In genomic region chr1:22053861-22054770, GRCh38 we compare ENCODE assay signal across 9 cellular contexts. TPM values are rescaled to one million over a fixed set of nuclear protein-coding genes. Genes with fewer than 3 reads are reported as not detected.
DNase-seq lines count a peak whose midpoint lies in the region; ATAC-seq and TF ChIP-seq lines count a peak whose summit lies in the region.
"Had no signal": no experiment of that assay in that cellular context is flagged by ENCODE, and none has a peak within 500 bp of the region (broad histone marks: within the 10 kb centered on the region; RNA-seq: fewer than 3 reads in every experiment).

No MANE protein-coding gene starts in this region.

- peaks cover 10% of the 10 kb centered on the region for H3K4me1 Mint-ChIP-seq in Calu3 (ENCODE audit: low read depth, unreplicated experiment)
- H3K4me1 Mint-ChIP-seq in neural progenitor cell = peaks cover 14% of the 10 kb centered on the region

- TF ChIP-seq CTCF in Calu3 (IDR thresholded peaks at IDR 0.05; ENCODE audit: unreplicated experiment) (no peak), neural progenitor cell (IDR thresholded peaks at IDR 0.05) (no peak)

- TSS peak; percentile 37 for BruUV-seq in Calu3 (replicated peaks; lab: Mats Ljungman, UMichigan)

- H3K4me3 ChIP-seq in duodenal mucosa (ENCODE audit: low read depth in 1 of 2, low read length in 2 of 2) (peak overlapping the region; percentile 84 to 92), neural progenitor cell (peak overlapping the region; percentile 71)

- no peak overlapping the region for H2AFZ ChIP-seq in neural progenitor cell (replicated peaks)

- ATAC-seq in HG03432 (IDR thresholded peaks at IDR 0.05; ENCODE audit: unreplicated experiment) (no peak), HG03565 (IDR thresholded peaks at IDR 0.05; ENCODE audit: unreplicated experiment) (no peak), GM19324 (IDR thresholded peaks at IDR 0.05; ENCODE audit: low FRiP score, unreplicated experiment) (no peak), GM18505 (IDR thresholded peaks at IDR 0.05; ENCODE audit: unreplicated experiment) (no peak)

- H3K27me3 ChIP-seq in duodenal mucosa (ENCODE audit: control insufficient read depth in 1 of 2, insufficient read depth in 2 of 2, low read length in 2 of 2) (no peaks in the 10 kb centered on the region), neural progenitor cell (no peaks in the 10 kb centered on the region)

- H3K9ac ChIP-seq in duodenal mucosa (ENCODE audit: low read depth in 1 of 2, low read length in 2 of 2) = peak overlapping the region; percentile 67 to 75
- peak overlapping the region; percentile 73 for H3K9ac ChIP-seq in neural progenitor cell

- no peaks in the 10 kb centered on the region for H3K9me3 ChIP-seq in duodenal mucosa (ENCODE audit: control insufficient read depth in 1 of 2, low read length in 2 of 2)
- H3K9me3 ChIP-seq in neural progenitor cell (ENCODE audit: low read depth) = no peaks in the 10 kb centered on the region

- H3K4me2 ChIP-seq in neural progenitor cell = peak overlapping the region; percentile 81

- TF ChIP-seq POLR2A in GM18505 (IDR thresholded peaks at IDR 0.05; ENCODE audit: borderline replicate concordance, extremely low read depth, insufficient read depth, insufficient read length) = no peak

- H3F3A ChIP-seq in neural progenitor cell (ENCODE audit: low read depth) = peaks cover 25% of the 10 kb centered on the region

- H3K27ac Mint-ChIP-seq in Calu3 (ENCODE audit: unreplicated experiment) (peak overlapping the region; percentile 95), neural progenitor cell (peak overlapping the region; percentile 99)

- intact Hi-C loops in Calu3 (cut with micrococcal nuclease; ENCODE audit: unreplicated experiment) = no loop called here

- H3K36me3 Mint-ChIP-seq in Calu3 (ENCODE audit: insufficient read depth, unreplicated experiment) (peaks cover 59% of the 10 kb centered on the region), neural progenitor cell (peaks cover 14% of the 10 kb centered on the region)

- peak overlapping the region; percentile 83 for H3K4me3 Mint-ChIP-seq in Calu3 (ENCODE audit: low read depth, unreplicated experiment)
- H3K4me3 Mint-ChIP-seq in neural progenitor cell = peak overlapping the region; percentile 99

- H3K4me1 ChIP-seq in duodenal mucosa (ENCODE audit: control insufficient read depth in 1 of 2, insufficient read depth in 2 of 2, low read length in 2 of 2) (peaks cover 30 to 37% of the 10 kb centered on the region in 2 donors), neural progenitor cell (no peaks in the 10 kb centered on the region)

- H3K27me3 Mint-ChIP-seq in Calu3 (ENCODE audit: unreplicated experiment) = no peaks in the 10 kb centered on the region
- H3K27me3 Mint-ChIP-seq in neural progenitor cell (ENCODE audit: insufficient read depth, low read depth) = peaks cover 3% of the 10 kb centered on the region

- peaks cover 53% of the 10 kb centered on the region for H4K20me1 ChIP-seq in neural progenitor cell (ENCODE audit: low read depth)

- H3K27ac ChIP-seq in duodenal mucosa (ENCODE audit: low read depth, low read length) (peak overlapping the region; percentile 99), neural progenitor cell (peak overlapping the region; percentile 93)

- H3K79me2 ChIP-seq in neural progenitor cell (ENCODE audit: low read depth) = peaks cover 57% of the 10 kb centered on the region

- DNase-seq in Calu3 (peak; percentile 13), NCI-H345 (lab: John Stamatoyannopoulos, UW) (peak; percentile 63), neural progenitor cell (ENCODE audit: low spot score) (no peak)

- H3K36me3 ChIP-seq in duodenal mucosa (ENCODE audit: control insufficient read depth in 1 of 2, insufficient read depth in 2 of 2, low read length in 2 of 2) = peaks cover 0 to 6% of the 10 kb centered on the region in 2 donors
- H3K36me3 ChIP-seq in neural progenitor cell = no peaks in the 10 kb centered on the region

- CTCF ChIA-PET in Calu3 (lab: Charles Lee) = interaction anchor here (0.6 to 1.4 kb wide), 2 partner anchors 15 to 581 kb away, joined by 3 read pairs; no protein-coding TSS in a partner anchor

- H3K9me3 Mint-ChIP-seq in Calu3 (ENCODE audit: low read depth, unreplicated experiment) (no peaks in the 10 kb centered on the region), neural progenitor cell (no peaks in the 10 kb centered on the region)

RNA-seq across cellular contexts. Expression of gene CDC42, which starts 1.6 kb away (rescaled TPM):
- total RNA-seq in Calu3 (2022) (194 and 204 TPM in 2 replicates), neural progenitor cell (ENCODE audit: low replicate concordance) (267 and 348 TPM in 2 replicates)

RNA-seq across cellular contexts. Expression of gene CELA3A, which starts 52.7 kb away (rescaled TPM):
- total RNA-seq in Calu3 (2022) = not detected in 2 replicates
- total RNA-seq in neural progenitor cell (ENCODE audit: low replicate concordance) = not detected in 2 replicates
- total RNA-seq: M059J had no signal
